ENCODE assay signal across 25 cellular contexts in the genomic region with DNA sequence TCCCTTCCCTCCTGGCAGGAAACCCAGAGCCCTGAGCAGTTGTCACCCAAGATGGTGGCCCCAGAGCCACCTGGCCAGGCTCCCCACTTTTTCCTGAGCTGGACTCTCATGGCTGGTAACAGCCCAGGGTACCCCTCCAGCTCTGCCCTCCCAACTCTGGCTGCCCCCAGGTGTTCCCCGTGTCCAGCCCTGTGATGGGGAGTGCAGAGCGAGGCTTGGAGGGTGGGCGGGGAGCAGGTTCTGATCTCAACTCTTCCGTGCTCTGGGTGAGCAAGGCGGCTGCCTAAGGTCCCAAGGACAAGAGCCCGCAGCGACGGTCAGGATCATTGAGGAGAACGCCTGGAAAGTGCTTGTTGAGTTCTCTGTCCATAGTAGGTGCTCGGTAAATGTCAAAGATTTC. TPM values are rescaled to one million over a fixed set of nuclear protein-coding genes. Genes with fewer than 3 reads are reported as not detected.
DNase-seq lines count a peak whose midpoint lies in the region; ATAC-seq, FAIRE-seq and TF ChIP-seq lines count a peak whose summit lies in the region.
"Had no signal": no experiment of that assay in that cellular context is flagged by ENCODE, and none has a peak within 500 bp of the region (broad histone marks: within the 10 kb centered on the region; RNA-seq: fewer than 3 reads in every experiment).

No MANE protein-coding gene starts in this region.

- H4K8ac ChIP-seq in H9 (replicated peaks; ENCODE audit: insufficient read length, low read depth, low read length) = no peak overlapping the region

- H3K36me3 ChIP-seq in astrocyte (ENCODE audit: insufficient read depth, low read length) = no peaks in the 10 kb centered on the region
- H3K36me3 ChIP-seq: SJSA1 had no signal

- no peaks in the 10 kb centered on the region for H4K20me1 ChIP-seq in H9 (ENCODE audit: control insufficient read depth, insufficient read depth, insufficient read length)
- no peaks in the 10 kb centered on the region for H4K20me1 ChIP-seq in astrocyte (ENCODE audit: insufficient read depth, low read length)

- H3K4me1 ChIP-seq in H9 (ENCODE audit: insufficient read depth, low read length) = no peaks in the 10 kb centered on the region
- peaks cover 8% of the 10 kb centered on the region for H3K4me1 ChIP-seq in astrocyte (ENCODE audit: insufficient read depth, low read length)

- H3K36me3 Mint-ChIP-seq in H9 (ENCODE audit: insufficient read depth in 1 of 3, low read depth in 3 of 3) = peaks cover 3 to 12% (median 4%) of the 10 kb centered on the region in 3 experiments; a peak in 5 of 7 replicates
- H3K36me3 Mint-ChIP-seq in astrocyte (ENCODE audit: low read depth, unreplicated experiment) = peaks cover 8% of the 10 kb centered on the region

- H3K9ac ChIP-seq in H9 (ENCODE audit: extremely low read depth, insufficient read length, low read length) (no peak overlapping the region), astrocyte (ENCODE audit: low read length) (no peak overlapping the region)

- no peaks in the 10 kb centered on the region for H3K79me1 ChIP-seq in H9 (ENCODE audit: insufficient read depth, low read depth, low read length, poor library complexity, severe bottlenecking)

- DNase-seq in D341Med (ENCODE audit: low spot score) (peak; percentile 17), H9 (peak; percentile 20), astrocyte (ENCODE audit: low read depth) (no peak), posterior vena cava (ENCODE audit: low spot score) (peak; percentile 62), DMS114 treated with DMSO at 0.1 percent for 48 hours (lab: John Stamatoyannopoulos, UW; ENCODE audit: unreplicated experiment) (no peak), DMS 273 treated with DMSO at 0.1 percent for 48 hours (lab: John Stamatoyannopoulos, UW) (no peak)
- DNase-seq: ACHN; C1 segment of cervical spinal cord; CD8-positive, alpha-beta memory T cell; DND-41; Kasumi-1; MM.1S; NCI-H1092 treated with DMSO at 0.1 percent for 48 hours; NCI-H146; NCI-H2029 treated with DMSO at 0.1 percent for 48 hours; NCI-H2171 treated with DMSO at 0.1 percent for 48 hours; NCI-H446; NCI-H526 treated with DMSO at 0.1 percent for 48 hours had no signal

- peaks cover 13 to 17% of the 10 kb centered on the region in 2 experiments for H3K9me3 Mint-ChIP-seq in H9
- peaks cover 12% of the 10 kb centered on the region for H3K9me3 Mint-ChIP-seq in astrocyte (ENCODE audit: unreplicated experiment)

- H3K27me3 ChIP-seq in H9 (ENCODE audit: insufficient read depth, low read length) = no peaks in the 10 kb centered on the region
- no peaks in the 10 kb centered on the region for H3K27me3 ChIP-seq in astrocyte (ENCODE audit: insufficient read depth, low read length)
- H3K27me3 ChIP-seq: SJSA1 had no signal

- H3K79me2 ChIP-seq in H9 (ENCODE audit: insufficient read depth, low read length) = no peaks in the 10 kb centered on the region
- H3K79me2 ChIP-seq in astrocyte (ENCODE audit: insufficient read depth, low read length) = no peaks in the 10 kb centered on the region

- H3K9me3 ChIP-seq in H9 (ENCODE audit: control insufficient read depth, low read depth, low read length) (no peaks in the 10 kb centered on the region), astrocyte (ENCODE audit: insufficient read depth, low read depth, low read length) (peaks cover 10% of the 10 kb centered on the region)

- H2BK120ac ChIP-seq in H9 (ENCODE audit: low read depth, low read length, poor library complexity, severe bottlenecking) = no peak overlapping the region

- H3K27ac Mint-ChIP-seq in H9 = no peak overlapping the region
- H3K27ac Mint-ChIP-seq in astrocyte (ENCODE audit: unreplicated experiment) = peak overlapping the region; percentile 47
- H3K27ac Mint-ChIP-seq: CD8-positive, alpha-beta memory T cell had no signal

- H3T11ph ChIP-seq in H9 (ENCODE audit: low read length) = no peak overlapping the region

- H3K4me2 ChIP-seq in H9 (ENCODE audit: insufficient read depth, insufficient read length, low read length) (no peak overlapping the region), astrocyte (ENCODE audit: low read length) (no peak overlapping the region)

- H2BK5ac ChIP-seq in H9 (ENCODE audit: insufficient read length, low read length) = no peak overlapping the region

- no peak overlapping the region for H3K14ac ChIP-seq in H9 (ENCODE audit: insufficient read depth, low read length)

- FAIRE-seq in astrocyte (lab: Jason Lieb, UNC) = no peak
- FAIRE-seq: D721Med, H1 had no signal

- no peak overlapping the region for H3K4ac ChIP-seq in H9 (ENCODE audit: low read depth, low read length)

- H2BK15ac ChIP-seq in H9 (ENCODE audit: low read depth, low read length) = no peak overlapping the region

- H3K4me3 Mint-ChIP-seq in H9 (no peak overlapping the region), astrocyte (ENCODE audit: unreplicated experiment) (no peak overlapping the region)
- H3K4me3 Mint-ChIP-seq: CD8-positive, alpha-beta memory T cell had no signal

- H3K27me3 Mint-ChIP-seq in H9 (ENCODE audit: low read depth) = peaks cover 17% of the 10 kb centered on the region
- peaks cover 5% of the 10 kb centered on the region for H3K27me3 Mint-ChIP-seq in astrocyte (ENCODE audit: low read depth, unreplicated experiment)

- H4K5ac ChIP-seq in H9 (ENCODE audit: insufficient read length, low read depth, low read length) = no peak overlapping the region

- no peak overlapping the region for H2AK5ac ChIP-seq in H9 (ENCODE audit: insufficient read length, low read length)

- TF ChIP-seq CTCF in H9 (conservative IDR thresholded peaks at IDR 0.05) = no peak
- no peak for TF ChIP-seq CTCF in astrocyte (IDR thresholded peaks at IDR 0.05; ENCODE audit: insufficient read depth, low read depth, low read length)

- H2AFZ ChIP-seq in H9 (ENCODE audit: low read length) (no peak overlapping the region), astrocyte (ENCODE audit: low read depth, low read length) (no peak overlapping the region)

- H2BK12ac ChIP-seq in H9 (ENCODE audit: insufficient read length, low read depth, low read length) = no peak overlapping the region

- H3K56ac ChIP-seq in H9 (ENCODE audit: insufficient read length, low read depth, low read length) = no peak overlapping the region

- no CpG with 5 or more reads among the region's 10 CpGs for WGBS in H9 (ENCODE audit: extremely low coverage, insufficient read length, low lambda C conversion rate)

- H3K23me2 ChIP-seq in H9 (ENCODE audit: insufficient read length, low read depth, low read length, poor library complexity, severe bottlenecking) = no peaks in the 10 kb centered on the region

- H3K18ac ChIP-seq in H9 (ENCODE audit: insufficient read length, low read depth, low read length) = no peak overlapping the region

- no peak overlapping the region for H3K4me3 ChIP-seq in astrocyte (ENCODE audit: insufficient read depth, low read depth, low read length)
- H3K4me3 ChIP-seq: SJSA1 had no signal

- no peak overlapping the region for H2BK20ac ChIP-seq in H9 (ENCODE audit: low read depth, low read length, poor library complexity, severe bottlenecking)

- intact Hi-C loops in posterior vena cava (cut with DNase I) = no loop called here

- ATAC-seq in HG03175 (IDR thresholded peaks at IDR 0.05; ENCODE audit: unreplicated experiment) (no peak), HG03342 (IDR thresholded peaks at IDR 0.05; ENCODE audit: unreplicated experiment) (no peak)

- no peak overlapping the region for H3K23ac ChIP-seq in H9 (ENCODE audit: insufficient read length, low read depth, low read length)

- H3K4me1 Mint-ChIP-seq in H9 (0 out of 4 replicates have a peak, but pooled peaks cover 0 to 3% of the 10 kb centered on the region in 2 experiments), astrocyte (ENCODE audit: low read depth, unreplicated experiment) (no peaks in the 10 kb centered on the region)

- H4K91ac ChIP-seq in H9 (ENCODE audit: insufficient read length, low read depth, low read length) = no peak overlapping the region

- H3K27ac ChIP-seq in H9 (ENCODE audit: insufficient read length, low read depth, low read length) = no peak overlapping the region
- H3K27ac ChIP-seq in astrocyte (ENCODE audit: low read depth, low read length) = no peak overlapping the region
- H3K27ac ChIP-seq: HL-60, SJSA1 had no signal

RNA-seq across cellular contexts. Expression of a gene that starts 54.7 kb away (rescaled TPM):
- total RNA-seq in H9 (2021) = 19.5 and 20.5 TPM in 2 replicates
- total RNA-seq in astrocyte = 252 and 287 TPM in 2 replicates
- total RNA-seq in posterior vena cava = 100 to 1,000 TPM; 201 to 215 TPM

RNA-seq across cellular contexts. Expression of a gene that starts 55.3 kb away (rescaled TPM):
- total RNA-seq in H9 (2021) (0.15 and 0.55 TPM in 2 replicates), astrocyte (3.0 and 5.0 TPM in 2 replicates), posterior vena cava (1 to 10 TPM; 1.2 to 1.9 TPM)
- total RNA-seq: G401, SJSA1 had no signal

Comparison
In these comparisons a context has a peak if more than half of its experiments do, and no peak if none do; other contexts are left out.
1. DNase-seq: peak in D341Med (single experiment), H9 (single experiment) and posterior vena cava (single experiment); none in astrocyte (single experiment), DMS114 treated with DMSO at 0.1 percent for 48 hours (single experiment) and DMS 273 treated with DMSO at 0.1 percent for 48 hours (single experiment).